Comparison of ENCODE assay signal across 1 cellular context in genomic region chr15:89515477-89515876, GRCh38.
TF ChIP-seq lines count a peak whose summit lies in the region.

No MANE protein-coding gene starts in this region.

TF ChIP-seq in WTC11, 78 proteins besides CTCF, POLR2A, EP300 and RAD21 (continued from another document):
- TF ChIP-seq ZNF532 (CRISPR knock-in tag; IDR thresholded peaks at IDR 0.05; ENCODE audit: borderline replicate concordance) = no peak
- no peak for TF ChIP-seq GABPB1 (CRISPR knock-in tag; IDR thresholded peaks at IDR 0.05)
- no peak for TF ChIP-seq EMX1 (CRISPR knock-in tag; IDR thresholded peaks at IDR 0.05)
- TF ChIP-seq SOX15 (CRISPR knock-in tag; IDR thresholded peaks at IDR 0.05) = no peak
- no peak for TF ChIP-seq ZSCAN18 (CRISPR knock-in tag; IDR thresholded peaks at IDR 0.05)
- no peak for TF ChIP-seq ATF1 (CRISPR knock-in tag; IDR thresholded peaks at IDR 0.05)
- no peak for TF ChIP-seq SP1 (CRISPR knock-in tag; conservative IDR thresholded peaks at IDR 0.05)
- TF ChIP-seq GRHL2 (CRISPR knock-in tag; IDR thresholded peaks at IDR 0.05; ENCODE audit: insufficient replicate concordance, severe bottlenecking) = no peak
- TF ChIP-seq FOXK1 (CRISPR knock-in tag; IDR thresholded peaks at IDR 0.05) = no peak
- no peak for TF ChIP-seq ZBTB43 (CRISPR knock-in tag; IDR thresholded peaks at IDR 0.05)
- no peak for TF ChIP-seq ZNF671 (CRISPR knock-in tag; IDR thresholded peaks at IDR 0.05)
